9 cellular contexts compared by ENCODE assay signal in the genomic region with DNA sequence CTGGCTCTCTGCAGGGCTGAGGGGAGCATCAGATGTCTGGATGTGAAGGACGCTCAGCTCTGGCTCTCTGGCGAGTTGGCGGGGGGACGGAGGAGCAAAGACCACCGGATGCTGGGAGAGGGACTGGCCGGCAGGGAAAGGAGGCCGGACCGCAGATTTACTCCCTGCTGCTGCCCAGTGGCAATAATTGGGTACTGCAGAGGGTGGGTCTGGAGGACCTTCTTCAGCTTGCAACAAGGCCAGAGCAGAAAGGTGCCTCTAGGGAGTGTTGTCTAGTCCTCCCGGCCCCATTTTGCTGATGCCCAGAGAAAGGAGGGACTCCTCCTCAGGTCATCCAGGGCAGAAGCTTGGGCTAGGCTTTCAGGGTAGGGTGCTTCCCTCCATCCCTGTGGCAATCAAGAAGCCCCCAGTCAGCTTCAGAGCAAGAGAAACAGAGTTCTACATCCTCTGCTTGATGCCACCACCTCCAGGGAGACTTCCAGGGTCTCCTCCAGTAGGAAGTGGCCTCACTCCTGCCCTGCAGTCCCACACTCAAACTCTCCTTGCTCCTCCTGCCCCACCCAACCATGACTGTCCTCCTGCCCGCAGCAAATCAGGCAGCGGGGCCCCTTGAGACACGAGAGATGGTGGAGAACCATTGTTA. TPM values are rescaled to one million over a fixed set of nuclear protein-coding genes. Genes with fewer than 3 reads are reported as not detected.
DNase-seq lines count a peak whose midpoint lies in the region; ATAC-seq, FAIRE-seq and TF ChIP-seq lines count a peak whose summit lies in the region.
"Had no signal": no experiment of that assay in that cellular context is flagged by ENCODE, and none has a peak within 500 bp of the region (broad histone marks: within the 10 kb centered on the region; RNA-seq: fewer than 3 reads in every experiment).

No MANE protein-coding gene starts in this region.

- H3K18ac ChIP-seq in H1 (ENCODE audit: extremely low read depth, low read length) = peak overlapping the region; percentile 48; the same call in 1 of the 2 replicates
- no peak overlapping the region for H3K18ac ChIP-seq in mesendoderm (ENCODE audit: low read length)

- DNase-seq in A673 (ENCODE audit: low spot score) (peak; percentile 68), NCI-H1092 treated with DMSO at 0.1 percent for 48 hours (lab: John Stamatoyannopoulos, UW) (peak; percentile 45), H1 (ENCODE audit: low read depth in 1 of 2, low spot score in 2 of 2) (peak; percentile 51 to 96), mesendoderm (peak; percentile 84), stromal cell of bone marrow (ENCODE audit: low read depth) (peak; percentile 31)
- peak; percentile 34 to 37 for DNase-seq in activated CD4-positive, alpha-beta T cell treated with anti-CD3 and anti-CD28 coated beads for 4 hours

- peak overlapping the region; percentile 60; the same call in 1 of the 2 replicates for H2BK12ac ChIP-seq in H1 (ENCODE audit: low read depth, low read length)

- no peaks in the 10 kb centered on the region for H3K27me3 ChIP-seq in A673 (replicated peaks; ENCODE audit: insufficient read depth, low read depth, low read length, poor library complexity)
- no peaks in the 10 kb centered on the region for H3K27me3 ChIP-seq in H1 (replicated peaks in 1 of 4; ENCODE audit: control insufficient read depth in 3 of 4, extremely low read depth in 1 of 4, insufficient read depth in 3 of 4, low read length in 3 of 4)
- no peaks in the 10 kb centered on the region for H3K27me3 ChIP-seq in mesendoderm (ENCODE audit: insufficient read depth, low read length, poor library complexity)

- H2BK120ac ChIP-seq in H1 (replicated peaks; ENCODE audit: low read depth, low read length) (no peak overlapping the region), mesendoderm (ENCODE audit: low read depth, low read length) (no peak overlapping the region)

- peaks cover 3% of the 10 kb centered on the region; the same call in 1 of the 2 replicates for H3K79me1 ChIP-seq in H1 (ENCODE audit: low read depth, low read length)
- no peaks in the 10 kb centered on the region for H3K79me1 ChIP-seq in mesendoderm (ENCODE audit: low read length)

- H3K9me3 ChIP-seq in A673 (ENCODE audit: low read depth, low read length, poor library complexity, severe bottlenecking) (no peaks in the 10 kb centered on the region), H1 (ENCODE audit: insufficient read depth in 2 of 2, low read depth in 1 of 2, low read length in 1 of 2) (no peaks in the 10 kb centered on the region)

- H2BK5ac ChIP-seq in H1 (ENCODE audit: low read depth, low read length) (no peak overlapping the region), mesendoderm (ENCODE audit: low read length) (no peak overlapping the region)

- H3K56ac ChIP-seq in H1 (replicated peaks; ENCODE audit: insufficient read length, low read depth, low read length) (no peak overlapping the region), mesendoderm (ENCODE audit: low read length) (peak overlapping the region; percentile 73)

- H2AK5ac ChIP-seq in H1 (ENCODE audit: low read depth, low read length) (no peak overlapping the region), mesendoderm (ENCODE audit: low read length) (no peak overlapping the region)

- no peak for TF ChIP-seq POLR2A in H1 (IDR thresholded peaks at IDR 0.05; ENCODE audit: control extremely low read depth in 1 of 2, low read depth in 2 of 2, low read length in 2 of 2)

- no peak overlapping the region for H4K91ac ChIP-seq in H1 (replicated peaks; ENCODE audit: insufficient read length, low read length)

- H3K4me3 ChIP-seq in A673 (ENCODE audit: low read depth, low read length, poor library complexity, severe bottlenecking) (no peak overlapping the region), H1 (ENCODE audit: extremely low read depth in 1 of 4, insufficient read depth in 2 of 4, low read depth in 3 of 4, low read length in 4 of 4) (no peak overlapping the region), mesendoderm (ENCODE audit: low read length) (no peak overlapping the region)

- intact Hi-C loops in A673 (cut with micrococcal nuclease; ENCODE audit: unreplicated experiment) = loop anchor here (10.0 kb wide), 1 partner anchor 192 kb away; no protein-coding TSS in a partner anchor

- H3K27ac ChIP-seq in A673 (ENCODE audit: low read depth, low read length, poor library complexity, severe bottlenecking) = no peak overlapping the region
- H3K27ac ChIP-seq in H1 (ENCODE audit: low read depth, low read length) = no peak overlapping the region
- H3K27ac ChIP-seq in mesendoderm (ENCODE audit: low read depth, low read length) = no peak overlapping the region

- peak overlapping the region; percentile 90; the same call in 1 of the 2 replicates for H2AFZ ChIP-seq in H1 (ENCODE audit: low read length)

- 37% methylated on average over 12 of the region's 12 CpGs; no CpG with 5 or more reads in 1 of the 2 experiments for WGBS in H1 (ENCODE audit: extremely low coverage in 1 of 2, insufficient coverage in 1 of 2, insufficient read length in 1 of 2, insufficient replicate concordance in 2 of 2, low coverage in 1 of 2, low lambda C conversion rate in 2 of 2, missing lambda C conversion rate in 1 of 2), 2 experiments
- WGBS in mesendoderm (ENCODE audit: extremely low coverage, insufficient coverage, low lambda C conversion rate) = no CpG with 5 or more reads among the region's 12 CpGs

- H3K4me2 ChIP-seq in H1 (ENCODE audit: insufficient read depth in 1 of 2, low read depth in 2 of 2, low read length in 2 of 2) = no peak overlapping the region; a peak in 1 of 4 replicates
- H3K4me2 ChIP-seq in mesendoderm (ENCODE audit: low read length) = no peak overlapping the region

- H3K14ac ChIP-seq in H1 (ENCODE audit: insufficient read length) = no peak overlapping the region

- TF ChIP-seq EP300 in H1 (IDR thresholded peaks at IDR 0.05; ENCODE audit: borderline replicate concordance in 1 of 2, low read depth in 2 of 2, low read length in 2 of 2) = no peak

- TF ChIP-seq RAD21 in H1 (IDR thresholded peaks at IDR 0.05 in 1 of 2, conservative IDR thresholded peaks at IDR 0.05 in 1 of 2; ENCODE audit: low read depth in 2 of 2, low read length in 2 of 2) = peak; percentile 54 to 69

- FAIRE-seq in H1 (lab: Jason Lieb, UNC) = peak; percentile 91
- FAIRE-seq: islet of Langerhans had no signal

- CTCF ChIA-PET in A673 (lab: Charles Lee) (interaction anchor here (0.5 to 0.8 kb wide), 3 partner anchors 9 to 47 kb away, joined by 3 to 6 read pairs (median 5); a partner anchor contains a TSS), H1 (lab: Charles Lee; ENCODE audit: partially characterized antibody) (interaction anchor here (0.6 to 15.3 kb wide), 27 partner anchors 9 to 315 kb away, joined by 3 to 224 read pairs (median 4); partner anchors contain the start of gene CSPG4)

- TF ChIP-seq CTCF in A673 (conservative IDR thresholded peaks at IDR 0.05; ENCODE audit: low read depth, low read length) = peak; percentile 66
- TF ChIP-seq CTCF in GM12872 (IDR thresholded peaks at IDR 0.05; ENCODE audit: insufficient read depth, low read depth, low read length) = peak; percentile 94
- peak; percentile 81 to 91 (median 89) for TF ChIP-seq CTCF in H1 (IDR thresholded peaks at IDR 0.05; ENCODE audit: control extremely low read depth in 1 of 3, insufficient read depth in 1 of 3, low read depth in 1 of 3, low read length in 3 of 3)

- no peak overlapping the region for H2BK20ac ChIP-seq in H1 (ENCODE audit: low read length)

- no peak for ATAC-seq in GM19395 (IDR thresholded peaks at IDR 0.05; ENCODE audit: unreplicated experiment)

- no peak overlapping the region for H3K4ac ChIP-seq in H1 (replicated peaks; ENCODE audit: insufficient read length, low read depth, low read length)
- no peak overlapping the region for H3K4ac ChIP-seq in mesendoderm (ENCODE audit: low read depth, low read length)

- H2BK15ac ChIP-seq in H1 (ENCODE audit: low read length) (no peak overlapping the region), mesendoderm (replicated peaks; ENCODE audit: low read depth) (no peak overlapping the region)

- H4K8ac ChIP-seq in H1 (ENCODE audit: extremely low read depth, insufficient read depth, low read length) = peak overlapping the region; percentile 79; the same call in 1 of the 2 replicates
- H4K8ac ChIP-seq in mesendoderm (ENCODE audit: low read depth, low read length) = no peak overlapping the region

- H3K36me3 ChIP-seq in A673 (ENCODE audit: insufficient read depth, low read length, poor library complexity, severe bottlenecking) = no peaks in the 10 kb centered on the region
- no peaks in the 10 kb centered on the region for H3K36me3 ChIP-seq in H1 (ENCODE audit: control insufficient read depth in 2 of 4, insufficient read depth in 4 of 4, low read length in 3 of 4)
- no peaks in the 10 kb centered on the region for H3K36me3 ChIP-seq in mesendoderm (ENCODE audit: control insufficient read depth, insufficient read depth, low read length)

- H4K20me1 ChIP-seq in H1 (replicated peaks in 1 of 2; ENCODE audit: control insufficient read depth in 1 of 2, insufficient read depth in 2 of 2, low read length in 2 of 2) = peaks cover 0 to 2% of the 10 kb centered on the region in 2 experiments

- H3K23me2 ChIP-seq in H1 (ENCODE audit: low read depth, low read length) = no peaks in the 10 kb centered on the region; the same call in 1 of the 2 replicates

- no TSS peak for BruUV-seq in A673 (replicated peaks; lab: Mats Ljungman, UMichigan)

- peaks cover 1% of the 10 kb centered on the region for H3K4me1 ChIP-seq in A673 (ENCODE audit: insufficient read depth, low read length, poor library complexity, severe bottlenecking)
- peaks cover 2 to 7% (median 4%) of the 10 kb centered on the region in 4 experiments; a peak in 6 of 7 replicates for H3K4me1 ChIP-seq in H1 (replicated peaks in 1 of 4; ENCODE audit: control insufficient read depth in 3 of 4, insufficient read depth in 4 of 4, low read length in 3 of 4)
- no peaks in the 10 kb centered on the region for H3K4me1 ChIP-seq in mesendoderm (ENCODE audit: control insufficient read depth, low read depth, low read length)

- H4K5ac ChIP-seq in H1 (ENCODE audit: insufficient read length, low read depth, low read length) (no peak overlapping the region), mesendoderm (ENCODE audit: low read length) (no peak overlapping the region)

- no peak overlapping the region for H3K9ac ChIP-seq in H1 (replicated peaks in 1 of 4; ENCODE audit: extremely low read depth in 1 of 4, low read depth in 3 of 4, low read length in 3 of 4)
- peak overlapping the region; percentile 53 for H3K9ac ChIP-seq in mesendoderm (ENCODE audit: low read length)

- POLR2A ChIA-PET in A673 (lab: Charles Lee; ENCODE audit: low non-redundant PET) (no interaction called here), H1 (lab: Charles Lee; ENCODE audit: partially characterized antibody) (interaction anchor here (0.5 kb wide), 1 partner anchor 166 kb away, joined by 3 read pairs; no protein-coding TSS in a partner anchor)

- no peaks in the 10 kb centered on the region; a peak in 1 of 4 replicates for H3K79me2 ChIP-seq in H1 (ENCODE audit: control insufficient read depth in 1 of 2, insufficient read depth in 2 of 2, low read length in 2 of 2)
- no peaks in the 10 kb centered on the region for H3K79me2 ChIP-seq in mesendoderm (ENCODE audit: control insufficient read depth, insufficient read depth, low read length)

- H3K23ac ChIP-seq in H1 (ENCODE audit: insufficient read length) = no peak overlapping the region
- no peak overlapping the region for H3K23ac ChIP-seq in mesendoderm (ENCODE audit: low read length)

RNA-seq across cellular contexts. Expression of gene CSPG4, which starts 20.3 kb away (rescaled TPM):
- 0.11 and 0.22 TPM in 2 replicates for total RNA-seq in A673 (2021)
- 3.0 and 3.2 TPM in 2 replicates for total RNA-seq in H1 (2021; fragmentation: NEBNext Ultra II Directional; extraction: Animal tissue kit (Norgen Biotek cat#: 25700))
- polyA plus RNA-seq in H1 (2011; rRNA removed) = 1.4 and 1.9 TPM in 2 replicates
- polyA plus RNA-seq in H1 (2011; cell fraction: cytosol; rRNA removed) = 1.0 TPM
- polyA plus RNA-seq in H1 (2011; cell fraction: nucleus; rRNA removed) = 4.7 TPM
- 1.5 to 3.6 TPM (median 2.6 TPM) in 4 replicates for polyA plus RNA-seq in H1 (2012, experiment 1 of 2)
- 1.6 TPM for polyA plus RNA-seq in H1 (2012, experiment 2 of 2)
- polyA plus RNA-seq in H1 (2013, experiment 1 of 2) = 3.1 TPM
- 2.0 TPM for polyA plus RNA-seq in H1 (2013, experiment 2 of 2)
- polyA minus RNA-seq in H1 (2011; rRNA and poly(A)+ RNA removed) = 2.5 and 3.3 TPM in 2 replicates
- 2.3 TPM for polyA minus RNA-seq in H1 (2011; cell fraction: cytosol; rRNA and poly(A)+ RNA removed)
- polyA minus RNA-seq in H1 (2011; cell fraction: nucleus; rRNA and poly(A)+ RNA removed) = 3.6 TPM
- polyA plus RNA-seq in mesendoderm (2013, experiment 1 of 2) = 0.34 TPM
- polyA plus RNA-seq in mesendoderm (2013, experiment 2 of 2) = 0.35 TPM

Comparison
In these comparisons a context has a peak if more than half of its experiments do, and no peak if none do; other contexts are left out.
1. DNase-seq: peak in every context shown above with its lines; median percentile 84 in mesendoderm; 74 in H1; 68 in A673; 45 in NCI-H1092 treated with DMSO at 0.1 percent for 48 hours; 36 in activated CD4-positive, alpha-beta T cell treated with anti-CD3 and anti-CD28 coated beads for 4 hours; 31 in stromal cell of bone marrow.